ENCODE assay signal across 21 cellular contexts in genomic region chr5:67934976-67935375, GRCh38.
"Had no signal": no experiment of that assay in that cellular context is flagged by ENCODE, and none has a peak within 500 bp of the region (broad histone marks: within the 10 kb centered on the region; RNA-seq: fewer than 3 reads in every experiment).

No MANE protein-coding gene starts in this region.

- H3K9me3 ChIP-seq: colonic mucosa, esophagus squamous epithelium, lower lobe of right lung, ovary, psoas muscle, sigmoid colon, thoracic aorta, upper lobe of left lung had no signal

- H3K4me3 Mint-ChIP-seq: dendritic cell treated with granulocyte-macrophage colony-stimulating factor and Interleukin-4, amounts not matched to agents 40 ng/mL and 50 ng/mL, for 4 days; natural killer cell; stimulated activated memory B cell treated with anti-CD40 and anti-IgM and Interleukin-4, amounts not matched to agents 10 μg/mL and 1 μg/mL and 100 μg/mL, for 72 hours had no signal

- H3K27ac ChIP-seq: colonic mucosa, esophagus squamous epithelium, lower lobe of right lung, ovary, psoas muscle, sigmoid colon, thoracic aorta, tibial nerve, upper lobe of left lung had no signal

- DNase-seq: colonic mucosa; effector CD8-positive, alpha-beta T cell; esophagus squamous epithelium; left ventricle myocardium superior; lower lobe of right lung; natural killer cell; occipital lobe; ovary; posterior cingulate gyrus; psoas muscle; right cardiac atrium; sigmoid colon; stimulated activated CD4-positive, alpha-beta T cell treated with anti-CD3 and anti-CD28 coated beads, Interleukin-2, amount 100 ng/mL, for 24 hours; stimulated activated CD4-positive, alpha-beta T cell treated with anti-CD3 and anti-CD28 coated beads, Interleukin-4, amount 100 ng/mL, for 24 hours; stimulated activated naive CD8-positive, alpha-beta T cell treated with anti-CD3 and anti-CD28 coated beads, Interleukin-15, Interleukin-2, amounts not matched to agents 100 U/mL and 50 U/mL, for 24 hours; substantia nigra; upper lobe of left lung had no signal

- H3K27me3 Mint-ChIP-seq: dendritic cell treated with granulocyte-macrophage colony-stimulating factor and Interleukin-4, amounts not matched to agents 40 ng/mL and 50 ng/mL, for 4 days had no signal

- H3K4me3 ChIP-seq: colonic mucosa, esophagus squamous epithelium, lower lobe of right lung, ovary, psoas muscle, sigmoid colon, thoracic aorta, tibial nerve, upper lobe of left lung had no signal

- ATAC-seq: left ventricle myocardium superior; lower lobe of right lung; natural killer cell; psoas muscle; right cardiac atrium; stimulated activated memory B cell treated with anti-CD40 and anti-IgM and Interleukin-4, amounts not matched to agents 10 μg/mL and 1 μg/mL and 100 μg/mL, for 72 hours; stimulated activated naive CD8-positive, alpha-beta T cell treated with anti-CD3 and anti-CD28 coated beads, Interleukin-15, Interleukin-2, amounts not matched to agents 100 U/mL and 50 U/mL, for 24 hours had no signal

- H3K9me3 Mint-ChIP-seq: dendritic cell treated with granulocyte-macrophage colony-stimulating factor and Interleukin-4, amounts not matched to agents 40 ng/mL and 50 ng/mL, for 4 days; natural killer cell had no signal

- H3K36me3 ChIP-seq: colonic mucosa, esophagus squamous epithelium, lower lobe of right lung, ovary, sigmoid colon, thoracic aorta, tibial nerve, upper lobe of left lung had no signal

- H3K36me3 Mint-ChIP-seq: natural killer cell; stimulated activated memory B cell treated with anti-CD40 and anti-IgM and Interleukin-4, amounts not matched to agents 10 μg/mL and 1 μg/mL and 100 μg/mL, for 72 hours had no signal

- H3K4me1 Mint-ChIP-seq: natural killer cell; stimulated activated memory B cell treated with anti-CD40 and anti-IgM and Interleukin-4, amounts not matched to agents 10 μg/mL and 1 μg/mL and 100 μg/mL, for 72 hours had no signal

- H3K4me1 ChIP-seq: colonic mucosa, esophagus squamous epithelium, lower lobe of right lung, psoas muscle, sigmoid colon had no signal

- H3K27me3 ChIP-seq: colonic mucosa, esophagus squamous epithelium, ovary, sigmoid colon, tibial nerve, upper lobe of left lung had no signal
